In genomic region chr9:137956039-137956438, GRCh38 we compare ENCODE assay signal across 18 cellular contexts.
DNase-seq lines count a peak whose midpoint lies in the region; ATAC-seq and TF ChIP-seq lines count a peak whose summit lies in the region.
"Had no signal": no experiment of that assay in that cellular context is flagged by ENCODE, and none has a peak within 500 bp of the region (broad histone marks: within the 10 kb centered on the region; RNA-seq: fewer than 3 reads in every experiment).

No MANE protein-coding gene starts in this region.

- in situ Hi-C loops in GM13977 (cut with MboI; ENCODE audit: low pct_unique_long_range_greater_than_20kb, low sequenced_read_pairs, unreplicated experiment): no loop called here

- H4K20me1 ChIP-seq in osteoblast (ENCODE audit: insufficient read depth, low read length): no peaks in the 10 kb centered on the region

- H3K79me2 ChIP-seq in osteoblast (ENCODE audit: insufficient read depth, low read length): no peaks in the 10 kb centered on the region

- H2AFZ ChIP-seq in osteoblast (ENCODE audit: low read length): no peak overlapping the region

- H3K36me3 ChIP-seq in osteoblast (ENCODE audit: insufficient read depth, low read length): no peaks in the 10 kb centered on the region

- H3K4me2 ChIP-seq in osteoblast (ENCODE audit: insufficient read depth, low read length): no peak overlapping the region
- H3K4me2 ChIP-seq: A549 had no signal

- peak; percentile 8 for DNase-seq in GM10248 (ENCODE audit: extremely low spot score)
- peak; percentile 9 for DNase-seq in GM13977 (ENCODE audit: low spot score)
- DNase-seq in NCI-H524 treated with DMSO at 0.1 percent for 48 hours (lab: John Stamatoyannopoulos, UW): peak; percentile 66
- DNase-seq in osteoblast (ENCODE audit: insufficient read length, low spot score, missing footprints): peak; percentile 30
- no peak for DNase-seq in omental fat pad (ENCODE audit: low spot score)
- DNase-seq in ecto neural progenitor cell (ENCODE audit: low spot score): no peak
- DNase-seq: AML-193; Caco-2; CD4-positive, alpha-beta T cell; DMS153; DMS79; GDM1; GOT3; H9; KG1 had no signal

- CTCF ChIA-PET in GM10248 (lab: Yijun Ruan, JAX): interaction anchor here (1.2 kb wide), 1 partner anchor 23 kb away, joined by 3 read pairs; no protein-coding TSS in a partner anchor

- no peak for ATAC-seq in HG03571 (IDR thresholded peaks at IDR 0.05; ENCODE audit: unreplicated experiment)
- ATAC-seq in omental fat pad (ENCODE audit: low FRiP score): no peak

- no peaks in the 10 kb centered on the region for H3K4me1 ChIP-seq in osteoblast (ENCODE audit: insufficient read depth, low read length)
- H3K4me1 ChIP-seq: A549, Caco-2 had no signal

- no peaks in the 10 kb centered on the region for H3K9me3 ChIP-seq in osteoblast (ENCODE audit: low read depth, low read length)
- H3K9me3 ChIP-seq: A549, Caco-2 had no signal

- POLR2A ChIA-PET in GM10248 (lab: Yijun Ruan, JAX): no interaction called here

- no peak for TF ChIP-seq CTCF in GM10248 (IDR thresholded peaks at IDR 0.05; ENCODE audit: control extremely low read depth, extremely low read depth, low read depth, missing control alignments)
- no peak for TF ChIP-seq CTCF in GM13977 (IDR thresholded peaks at IDR 0.05; ENCODE audit: extremely low read depth, insufficient read depth, missing control alignments)
- no peak for TF ChIP-seq CTCF in osteoblast (IDR thresholded peaks at IDR 0.05; ENCODE audit: extremely low read depth, low read depth, low read length)
- TF ChIP-seq CTCF in omental fat pad (IDR thresholded peaks at IDR 0.05): no peak

- no peak overlapping the region for H3K4me3 ChIP-seq in osteoblast (ENCODE audit: insufficient read depth, low read length)
- H3K4me3 ChIP-seq: A549 had no signal

- no peaks in the 10 kb centered on the region for H3K27me3 ChIP-seq in osteoblast (ENCODE audit: insufficient read depth, low read length)

- no peak overlapping the region for H3K27ac ChIP-seq in osteoblast (ENCODE audit: low read depth, low read length)
- H3K27ac ChIP-seq: A549, C4-2B had no signal

Comparison
In these comparisons a context has a peak if more than half of its experiments do, and no peak if none do; other contexts are left out.
1. DNase-seq: peak in GM10248 (single experiment), GM13977 (single experiment), NCI-H524 treated with DMSO at 0.1 percent for 48 hours (single experiment) and osteoblast (single experiment); none in omental fat pad (single experiment) and ecto neural progenitor cell (single experiment).